In genomic region chr4:15470149-15470520, GRCh38 we compare ENCODE assay signal across 8 cellular contexts. TPM values are rescaled to one million over a fixed set of nuclear protein-coding genes. Genes with fewer than 3 reads are reported as not detected.
DNase-seq lines count a peak whose midpoint lies in the region; ATAC-seq and TF ChIP-seq lines count a peak whose summit lies in the region.
"Had no signal": no experiment of that assay in that cellular context is flagged by ENCODE, and none has a peak within 500 bp of the region (broad histone marks: within the 10 kb centered on the region; RNA-seq: fewer than 3 reads in every experiment).

No MANE protein-coding gene starts in this region.

- peak overlapping the region; percentile 84 for H2AFZ ChIP-seq in IMR-90 (replicated peaks; ENCODE audit: low read length, poor library complexity)
- H2AFZ ChIP-seq in mesenchymal stem cell (ENCODE audit: low read depth, low read length), result no peak overlapping the region

- H2BK20ac ChIP-seq in IMR-90 (ENCODE audit: low read depth, low read length), result no peak overlapping the region

- TF ChIP-seq RAD21 in IMR-90 (IDR thresholded peaks at IDR 0.05; ENCODE audit: low read length), result no peak

- H3K79me1 ChIP-seq in IMR-90 (ENCODE audit: low read depth in 1 of 2, low read length in 2 of 2) (no peaks in the 10 kb centered on the region), mesenchymal stem cell (replicated peaks; ENCODE audit: low read length, poor library complexity, severe bottlenecking) (peaks cover 5% of the 10 kb centered on the region)

- WGBS in IMR-90 (ENCODE audit: extremely low coverage in 2 of 2, insufficient read length in 1 of 2), 2 experiments, result no CpG with 5 or more reads among the region's 2 CpGs
- 0% methylated on average over 1 of the region's 2 CpGs for WGBS in mesenchymal stem cell

- peak overlapping the region; percentile 46; the same call in 1 of the 2 replicates for H3K4ac ChIP-seq in IMR-90 (ENCODE audit: low read depth, low read length)
- no peak overlapping the region for H3K4ac ChIP-seq in mesenchymal stem cell (ENCODE audit: low read depth in 1 of 2, low read length in 2 of 2)

- H3K36me3 Mint-ChIP-seq in dendritic cell treated with granulocyte-macrophage colony-stimulating factor and Interleukin-4, amounts not matched to agents 40 ng/mL and 50 ng/mL, for 4 days (ENCODE audit: low read depth), result no peaks in the 10 kb centered on the region

- no peaks in the 10 kb centered on the region for H3K9me1 ChIP-seq in IMR-90 (ENCODE audit: insufficient read depth, low read length)

- no peak for TF ChIP-seq CTCF in IMR-90 (conservative IDR thresholded peaks at IDR 0.05; ENCODE audit: low read depth, low read length)
- no peak for TF ChIP-seq CTCF in thoracic aorta (IDR thresholded peaks at IDR 0.05)

- H3K27ac ChIP-seq in IMR-90 (ENCODE audit: insufficient read depth, low read length) (peak overlapping the region; percentile 43; the same call in 1 of the 2 replicates), mesenchymal stem cell (ENCODE audit: low read length, poor library complexity, severe bottlenecking) (peak overlapping the region; percentile 55), thoracic aorta (peak overlapping the region; percentile 41 to 47)

- H3K4me1 Mint-ChIP-seq in dendritic cell treated with granulocyte-macrophage colony-stimulating factor and Interleukin-4, amounts not matched to agents 40 ng/mL and 50 ng/mL, for 4 days (ENCODE audit: low read depth), result peaks cover 22% of the 10 kb centered on the region

- no TSS peak for BruUV-seq in IMR-90 (replicated peaks; lab: Mats Ljungman, UMichigan)

- no peak overlapping the region for H2BK5ac ChIP-seq in IMR-90 (ENCODE audit: low read depth, low read length, poor library complexity, severe bottlenecking)
- no peak overlapping the region for H2BK5ac ChIP-seq in mesenchymal stem cell (ENCODE audit: low read depth, low read length, poor library complexity, severe bottlenecking)

- H2BK12ac ChIP-seq in mesenchymal stem cell (ENCODE audit: low read length in 2 of 2), result no peak overlapping the region

- peak overlapping the region; percentile 43 for H3K9ac ChIP-seq in IMR-90 (ENCODE audit: low read depth, low read length)
- peak overlapping the region; percentile 91 for H3K9ac ChIP-seq in mesenchymal stem cell (ENCODE audit: low read length)

- H3K4me3 Mint-ChIP-seq in dendritic cell treated with granulocyte-macrophage colony-stimulating factor and Interleukin-4, amounts not matched to agents 40 ng/mL and 50 ng/mL, for 4 days, result peak overlapping the region; percentile 74

- H3K23ac ChIP-seq in IMR-90 (ENCODE audit: low read depth, low read length) (peak overlapping the region; percentile 86), mesenchymal stem cell (ENCODE audit: low read length in 2 of 2) (no peak overlapping the region)

- peak overlapping the region; percentile 92 for H4K5ac ChIP-seq in IMR-90 (ENCODE audit: low read depth, low read length)

- CTCF ChIA-PET in IMR-90 (lab: Yijun Ruan, JAX), result interaction anchor here (0.6 to 2.3 kb wide), 8 partner anchors 10 to 756 kb away, joined by 3 to 13 read pairs (median 3); no protein-coding TSS in a partner anchor

- peak overlapping the region; percentile 42 for H2BK120ac ChIP-seq in IMR-90 (ENCODE audit: low read depth, low read length)
- no peak overlapping the region for H2BK120ac ChIP-seq in mesenchymal stem cell (ENCODE audit: low read depth, low read length)

- intact Hi-C loops in IMR-90 (cut with micrococcal nuclease), result loop anchor here (10.0 kb wide), 1 partner anchor 755 kb away; the partner anchor contains the start of gene TAPT1
- intact Hi-C loops in dendritic cell treated with granulocyte-macrophage colony-stimulating factor and Interleukin-4, amounts not matched to agents 40 ng/mL and 50 ng/mL, for 4 days (cut with micrococcal nuclease), result no loop called here

- H4K8ac ChIP-seq in IMR-90 (ENCODE audit: low read depth in 2 of 2, low read length in 2 of 2) (peak overlapping the region; percentile 14 to 65; a peak in 2 of 4 replicates), mesenchymal stem cell (ENCODE audit: low read length) (no peak overlapping the region)

- peak overlapping the region; percentile 52 for H3K27ac Mint-ChIP-seq in dendritic cell treated with granulocyte-macrophage colony-stimulating factor and Interleukin-4, amounts not matched to agents 40 ng/mL and 50 ng/mL, for 4 days

- dilution Hi-C loops in IMR-90 (cut with HindIII; ENCODE audit: low sequenced_read_pairs, unreplicated experiment), result no loop called here

- TF ChIP-seq POLR2A in IMR-90 (IDR thresholded peaks at IDR 0.05; ENCODE audit: low read depth, low read length), result no peak

- H3K56ac ChIP-seq in IMR-90 (ENCODE audit: extremely low read depth, insufficient read depth, low read length), result peak overlapping the region; percentile 45; the same call in 1 of the 2 replicates

- DNase-seq in IMR-90 (peak; percentile 15), mesenchymal stem cell (no peak), thoracic aorta (ENCODE audit: low spot score) (no peak), Ammon's horn (ENCODE audit: low spot score) (no peak)
- DNase-seq in activated CD8-positive, alpha-beta memory T cell treated with anti-CD3 and anti-CD28 coated beads, Interleukin-2, amount 50 U/mL, for 48 hours, result no peak
- DNase-seq: NCI-H1436 had no signal

- H2AK9ac ChIP-seq in IMR-90 (replicated peaks; ENCODE audit: low read depth, low read length, poor library complexity), result no peak overlapping the region

- ATAC-seq in IMR-90 (ENCODE audit: low read depth), result peak; percentile 47
- no peak for ATAC-seq in thoracic aorta (ENCODE audit: insufficient number of reproducible peaks, low FRiP score, low read depth)
- ATAC-seq in HG03175 (IDR thresholded peaks at IDR 0.05; ENCODE audit: unreplicated experiment), result no peak

- H3K4me1 ChIP-seq in IMR-90 (ENCODE audit: control insufficient read depth, insufficient read depth, low read length) (peaks cover 3% of the 10 kb centered on the region), mesenchymal stem cell (ENCODE audit: control insufficient read depth, insufficient read depth, low read depth, low read length) (peaks cover 2% of the 10 kb centered on the region), thoracic aorta (ENCODE audit: control insufficient read depth in 1 of 2, low read depth in 2 of 2) (peaks cover 0 to 37% of the 10 kb centered on the region in 2 donors)

- H3K9me3 Mint-ChIP-seq in dendritic cell treated with granulocyte-macrophage colony-stimulating factor and Interleukin-4, amounts not matched to agents 40 ng/mL and 50 ng/mL, for 4 days, result no peaks in the 10 kb centered on the region

- H2BK15ac ChIP-seq in IMR-90 (ENCODE audit: low read depth, low read length) (no peak overlapping the region), mesenchymal stem cell (ENCODE audit: low read depth, poor library complexity, severe bottlenecking) (no peak overlapping the region)

- in situ Hi-C loops in IMR-90 (cut with MboI; ENCODE audit: low sequenced_read_pairs), result loop anchor here (10.0 to 25.0 kb wide), 6 partner anchors 335 to 1833 kb away; partner anchors contain the start of gene BOD1L1

- H3K36me3 ChIP-seq in IMR-90 (ENCODE audit: control insufficient read depth, insufficient read depth, low read length) (no peaks in the 10 kb centered on the region), mesenchymal stem cell (ENCODE audit: control insufficient read depth in 1 of 2, insufficient read depth in 2 of 2, low read depth in 1 of 2, low read length in 2 of 2) (no peaks in the 10 kb centered on the region), thoracic aorta (no peaks in the 10 kb centered on the region)

- H2AK5ac ChIP-seq in IMR-90 (ENCODE audit: low read depth, low read length) (no peak overlapping the region), mesenchymal stem cell (ENCODE audit: low read length, severe bottlenecking) (no peak overlapping the region)

- H4K91ac ChIP-seq in IMR-90 (ENCODE audit: insufficient read depth, low read depth, low read length), result peak overlapping the region; percentile 26; the same call in 1 of the 2 replicates
- no peak overlapping the region for H4K91ac ChIP-seq in mesenchymal stem cell (ENCODE audit: low read length)

- H3K18ac ChIP-seq in IMR-90 (ENCODE audit: low read depth, low read length) (peak overlapping the region; percentile 96), mesenchymal stem cell (ENCODE audit: low read depth in 1 of 2, low read length in 2 of 2) (peak overlapping the region; percentile 18 to 30)

- no peaks in the 10 kb centered on the region for H4K20me1 ChIP-seq in IMR-90 (ENCODE audit: insufficient read depth, low read length)

- no peaks in the 10 kb centered on the region for H3K27me3 ChIP-seq in IMR-90 (ENCODE audit: control insufficient read depth, insufficient read depth, low read length)
- H3K27me3 ChIP-seq in mesenchymal stem cell (ENCODE audit: control insufficient read depth in 1 of 2, insufficient read depth in 1 of 2, low read length in 2 of 2), result no peaks in the 10 kb centered on the region
- H3K27me3 ChIP-seq in thoracic aorta (replicated peaks; ENCODE audit: insufficient read depth), result no peaks in the 10 kb centered on the region

- H3K4me2 ChIP-seq in IMR-90 (ENCODE audit: low read depth, low read length) (peak overlapping the region; percentile 80), mesenchymal stem cell (ENCODE audit: low read length, poor library complexity, severe bottlenecking) (peak overlapping the region; percentile 91)

- H3K9me3 ChIP-seq in IMR-90 (ENCODE audit: control insufficient read depth, insufficient read depth, low read length) (no peaks in the 10 kb centered on the region), mesenchymal stem cell (ENCODE audit: control insufficient read depth, low read length) (no peaks in the 10 kb centered on the region), thoracic aorta (no peaks in the 10 kb centered on the region)

- no peaks in the 10 kb centered on the region for H3K27me3 Mint-ChIP-seq in dendritic cell treated with granulocyte-macrophage colony-stimulating factor and Interleukin-4, amounts not matched to agents 40 ng/mL and 50 ng/mL, for 4 days

- POLR2A ChIA-PET in IMR-90 (lab: Charles Lee; ENCODE audit: unreplicated experiment), result interaction anchor here (0.5 to 0.7 kb wide), 8 partner anchors 9 to 635 kb away, joined by 3 to 8 read pairs (median 4); no protein-coding TSS in a partner anchor

- H3K14ac ChIP-seq in IMR-90 (replicated peaks; ENCODE audit: low read depth, low read length) (peak overlapping the region; percentile 75), mesenchymal stem cell (ENCODE audit: low read length in 2 of 2) (no peak overlapping the region)

- H3K4me3 ChIP-seq in IMR-90 (ENCODE audit: insufficient read depth, low read depth, low read length), result peak overlapping the region; percentile 69
- H3K4me3 ChIP-seq in mesenchymal stem cell (ENCODE audit: insufficient read depth in 1 of 2, low read depth in 1 of 2, low read length in 2 of 2), result peak overlapping the region in 1 of 2 experiments; percentile 83
- H3K4me3 ChIP-seq in thoracic aorta, result peak overlapping the region; percentile 86

RNA-seq across cellular contexts. Expression of gene CC2D2A, which starts 0.5 kb away (rescaled TPM):
- total RNA-seq in IMR-90 (2012; rRNA removed) (21.9 and 26.3 TPM in 2 replicates), thoracic aorta (10 to 100 TPM; 44.1 to 59.8 TPM)
- 16.7 and 20.8 TPM in 2 replicates for polyA plus RNA-seq in IMR-90 (2012; rRNA removed)
- 4.7 and 14.8 TPM in 2 replicates for polyA plus RNA-seq in IMR-90 (2012; cell fraction: cytosol; rRNA removed)
- 5.9 and 31.6 TPM in 2 replicates for polyA plus RNA-seq in IMR-90 (2012; cell fraction: nucleus; rRNA removed; ENCODE audit: low replicate concordance)
- 27.1 TPM for polyA plus RNA-seq in mesenchymal stem cell (2013, experiment 1 of 2)
- polyA plus RNA-seq in mesenchymal stem cell (2013, experiment 2 of 2), result 28.2 TPM

RNA-seq across cellular contexts. Expression of gene C1QTNF7, which starts 42.3 kb away (rescaled TPM):
- total RNA-seq in IMR-90 (2012; rRNA removed) (0.18 and 0.28 TPM in 2 replicates), thoracic aorta (10 to 100 TPM; 18.2 to 24.0 TPM)
- 0.12 and 0.23 TPM in 2 replicates for polyA plus RNA-seq in IMR-90 (2012; rRNA removed)
- polyA plus RNA-seq in IMR-90 (2012; cell fraction: cytosol; rRNA removed), result 0.01 and 0.10 TPM in 2 replicates
- 0.10 TPM in 1 of 2 replicates, not detected in the other for polyA plus RNA-seq in IMR-90 (2012; cell fraction: nucleus; rRNA removed; ENCODE audit: low replicate concordance)
- 3.8 TPM for polyA plus RNA-seq in mesenchymal stem cell (2013, experiment 1 of 2)
- 4.1 TPM for polyA plus RNA-seq in mesenchymal stem cell (2013, experiment 2 of 2)

Comparison
In these comparisons a context has a peak if more than half of its experiments do, and no peak if none do; other contexts are left out.
1. RNA of gene C1QTNF7, which starts 42.3 kb away (total RNA-seq): 18.2 to 24.0 TPM in thoracic aorta; 0.18 to 0.28 TPM in IMR-90; every median in the first group is over 10 times any median in the second.
2. Peak in every context shown above with its lines, with median percentiles within 50 percentile points of each other: H3K27ac ChIP-seq.